25 cellular contexts compared by ENCODE assay signal in genomic region chr2:65678779-65679394, GRCh38.
"Had no signal": no experiment of that assay in that cellular context is flagged by ENCODE, and none has a peak within 500 bp of the region (broad histone marks: within the 10 kb centered on the region; RNA-seq: fewer than 3 reads in every experiment).

No MANE protein-coding gene starts in this region.

- H3K4me3 ChIP-seq: adrenal gland, colonic mucosa, dorsolateral prefrontal cortex, esophagus squamous epithelium, lower lobe of right lung, sigmoid colon, smooth muscle cell, transverse colon, vagina had no signal

- H3K4me1 ChIP-seq: adrenal gland, colonic mucosa, esophagus squamous epithelium, lower lobe of right lung, transverse colon, vagina had no signal

- FAIRE-seq: astrocyte, endothelial cell of umbilical vein had no signal

- H3K27ac ChIP-seq: adrenal gland, colonic mucosa, dorsolateral prefrontal cortex, esophagus squamous epithelium, lower lobe of right lung, sigmoid colon, transverse colon, vagina had no signal

- DNase-seq: activated CD8-positive, alpha-beta memory T cell treated with anti-CD3 and anti-CD28 coated beads for 24 hours; activated CD8-positive, alpha-beta memory T cell treated with anti-CD3 and anti-CD28 coated beads, Interleukin-2, amount 50 U/mL, for 4 hours; activated T-cell treated with anti-CD3 and anti-CD28 coated beads, Interleukin-2, amount 50 U/mL, for 24 hours; adrenal gland; colonic mucosa; dorsolateral prefrontal cortex; effector memory CD8-positive, alpha-beta T cell; esophagus squamous epithelium; lower lobe of right lung; naive B cell; posterior cingulate gyrus; sigmoid colon; stimulated activated CD4-positive, alpha-beta T cell treated with anti-CD3 and anti-CD28 coated beads, Interleukin-15, amount 100 ng/mL, for 24 hours; stimulated activated CD8-positive, alpha-beta memory T cell treated with anti-CD3 and anti-CD28 coated beads, Interleukin-4, amount 100 ng/mL, for 48 hours; stimulated activated naive B cell treated with anti-CD40 and anti-IgM and Interleukin-4, amounts not matched to agents 10 μg/mL and 1 μg/mL and 100 μg/mL, for 72 hours; T1000; transverse colon had no signal

- H3K4me2 ChIP-seq: smooth muscle cell had no signal

- H3K27me3 ChIP-seq: adrenal gland, colonic mucosa, sigmoid colon, transverse colon, vagina had no signal

- H3K36me3 ChIP-seq: adrenal gland, colonic mucosa, esophagus squamous epithelium, lower lobe of right lung, sigmoid colon, transverse colon, vagina had no signal

- H3K9me3 ChIP-seq: adrenal gland, colonic mucosa, lower lobe of right lung had no signal

- ATAC-seq: activated naive CD4-positive, alpha-beta T cell treated with anti-CD3 and anti-CD28 coated beads, Interleukin-2, amount 50 U/mL, for 72 hours; activated T-helper 17 cell treated with anti-CD3 and anti-CD28 coated beads, Interleukin-2, amount 50 U/mL, for 72 hours; effector memory CD8-positive, alpha-beta T cell; left lobe of liver; lower lobe of right lung; stimulated activated naive B cell treated with anti-CD40 and anti-IgM and Interleukin-4, amounts not matched to agents 10 μg/mL and 1 μg/mL and 100 μg/mL, for 72 hours; WTC11 had no signal
